In the genomic region with DNA sequence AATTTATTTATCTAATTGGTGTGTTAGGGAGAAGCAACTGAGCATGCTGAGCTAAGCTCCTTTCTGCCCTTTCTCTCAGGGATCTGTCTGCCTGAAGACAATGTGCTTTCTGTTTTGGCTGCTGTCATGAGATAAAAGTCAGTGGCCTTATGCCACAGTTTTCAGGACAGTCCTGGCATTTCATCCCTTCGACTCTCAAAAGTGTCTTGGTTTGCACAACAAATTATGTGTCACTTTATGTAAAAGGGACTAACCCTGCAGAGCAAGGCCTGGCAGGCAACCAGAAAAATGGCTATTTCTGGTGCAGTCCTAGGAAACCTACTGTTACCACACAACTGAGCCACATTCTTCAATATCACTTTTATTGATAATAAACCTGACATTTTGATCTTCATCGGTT, we compare ENCODE assay signal across 12 cellular contexts.
A peak's percentile ranks its signal among the peaks of the same experiment; 100 is the strongest.
DNase-seq lines count a peak whose midpoint lies in the region; ATAC-seq and TF ChIP-seq lines count a peak whose summit lies in the region.
"Had no signal": no experiment of that assay in that cellular context is flagged by ENCODE, and none has a peak within 500 bp of the region (broad histone marks: within the 10 kb centered on the region; RNA-seq: fewer than 3 reads in every experiment).

No MANE protein-coding gene starts in this region.

- no TSS peak for BruUV-seq in A673 (replicated peaks; lab: Mats Ljungman, UMichigan)

- ATAC-seq in HG03095 (IDR thresholded peaks at IDR 0.05; ENCODE audit: unreplicated experiment) (no peak), natural killer cell (no peak)

- in situ Hi-C loops in KBM-7 (cut with MboI; ENCODE audit: low pct_unique_long_range_greater_than_20kb, low sequenced_read_pairs): no loop called here
- in situ Hi-C loops in GM13977 (cut with MboI; ENCODE audit: low pct_unique_long_range_greater_than_20kb, low sequenced_read_pairs, unreplicated experiment): loop anchor here (10.0 kb wide), 1 partner anchor 397 kb away; the partner anchor contains the start of gene C4orf36

- TF ChIP-seq POLR2A in breast epithelium (IDR thresholded peaks at IDR 0.05): no peak
- no peak for TF ChIP-seq POLR2A in spleen (IDR thresholded peaks at IDR 0.05)

- no peak for DNase-seq in A673 (ENCODE audit: low spot score)
- DNase-seq in KBM-7: peak; percentile 7
- peak in 1 of 2 donors; percentile 20 for DNase-seq in breast epithelium (ENCODE audit: low spot score in 2 of 2)
- DNase-seq in medulla oblongata (ENCODE audit: extremely low spot score): peak; percentile 79
- no peak for DNase-seq in GM13977 (ENCODE audit: low spot score)
- DNase-seq in natural killer cell: no peak
- no peak for DNase-seq in spleen
- DNase-seq: activated CD4-positive, alpha-beta T cell treated with anti-CD3 and anti-CD28 coated beads, Interleukin-2, amount 50 U/mL, for 4 hours; activated gamma-delta T cell treated with Interleukin-2 at 50 U/mL for 16 hours; NCI-H2081 treated with DMSO at 0.1 percent for 48 hours had no signal

- CTCF ChIA-PET in A673 (lab: Charles Lee): no interaction called here

- H3K36me3 ChIP-seq in A673 (ENCODE audit: insufficient read depth, low read length, poor library complexity, severe bottlenecking) (no peaks in the 10 kb centered on the region), breast epithelium (no peaks in the 10 kb centered on the region), spleen (no peaks in the 10 kb centered on the region)

- H3K9me3 ChIP-seq in A673 (ENCODE audit: low read depth, low read length, poor library complexity, severe bottlenecking) (no peaks in the 10 kb centered on the region), breast epithelium (no peaks in the 10 kb centered on the region), spleen (no peaks in the 10 kb centered on the region)

- H3K4me1 ChIP-seq in A673 (ENCODE audit: insufficient read depth, low read length, poor library complexity, severe bottlenecking) (peaks cover 58% of the 10 kb centered on the region), breast epithelium (peaks cover 0 to 5% of the 10 kb centered on the region in 2 donors), spleen (peaks cover 0 to 11% (median 0%) of the 10 kb centered on the region in 6 donors)

- TF ChIP-seq CTCF in A673 (conservative IDR thresholded peaks at IDR 0.05; ENCODE audit: low read depth, low read length) (no peak), breast epithelium (IDR thresholded peaks at IDR 0.05) (no peak), GM13977 (IDR thresholded peaks at IDR 0.05; ENCODE audit: extremely low read depth, insufficient read depth, missing control alignments) (no peak), natural killer cell (IDR thresholded peaks at IDR 0.05) (no peak), spleen (IDR thresholded peaks at IDR 0.05 in 8 of 11, conservative IDR thresholded peaks at IDR 0.05 in 3 of 11) (no peak)

- WGBS in spleen, 5 donors: 55 to 75% (median 64%) methylated on average over 2 of the region's 2 CpGs

- H3K27me3 ChIP-seq in A673 (replicated peaks; ENCODE audit: insufficient read depth, low read depth, low read length, poor library complexity): no peaks in the 10 kb centered on the region
- no peaks in the 10 kb centered on the region for H3K27me3 ChIP-seq in breast epithelium
- no peaks in the 10 kb centered on the region for H3K27me3 ChIP-seq in spleen (replicated peaks in 1 of 7)

- intact Hi-C loops in A673 (cut with micrococcal nuclease; ENCODE audit: unreplicated experiment): loop anchor here (2.0 to 10.0 kb wide), 3 partner anchors 55 to 737 kb away; partner anchors contain the start of gene PTPN13
- intact Hi-C loops in breast epithelium (cut with DNase I; ENCODE audit: low total_unique reads): loop anchor here (2.0 kb wide), 1 partner anchor 397 kb away; no protein-coding TSS in a partner anchor
- intact Hi-C loops in natural killer cell (cut with micrococcal nuclease): loop anchor here (2.0 kb wide), 1 partner anchor 397 kb away; no protein-coding TSS in a partner anchor
- intact Hi-C loops in spleen (cut with DNase I; ENCODE audit: low total_unique reads): loop anchor here (2.0 kb wide), 1 partner anchor 399 kb away; no protein-coding TSS in a partner anchor

- no peaks in the 10 kb centered on the region for H3K9me3 Mint-ChIP-seq in natural killer cell
- H3K9me3 Mint-ChIP-seq: naive thymus-derived CD4-positive, alpha-beta T cell had no signal

- no peak overlapping the region for H3K27ac Mint-ChIP-seq in natural killer cell
- H3K27ac Mint-ChIP-seq: naive thymus-derived CD4-positive, alpha-beta T cell had no signal

- no peaks in the 10 kb centered on the region for H3K27me3 Mint-ChIP-seq in natural killer cell (ENCODE audit: low read depth in 2 of 2)

- H3K4me3 Mint-ChIP-seq in natural killer cell: no peak overlapping the region
- H3K4me3 Mint-ChIP-seq: naive thymus-derived CD4-positive, alpha-beta T cell had no signal

- peak overlapping the region; percentile 83 for H3K27ac ChIP-seq in A673 (ENCODE audit: low read depth, low read length, poor library complexity, severe bottlenecking)
- peak overlapping the region; percentile 23 to 41 for H3K27ac ChIP-seq in breast epithelium
- no peak overlapping the region for H3K27ac ChIP-seq in spleen

- no peaks in the 10 kb centered on the region for H3K4me1 Mint-ChIP-seq in natural killer cell

- H3K36me3 Mint-ChIP-seq in natural killer cell: no peaks in the 10 kb centered on the region
- H3K36me3 Mint-ChIP-seq: naive thymus-derived CD4-positive, alpha-beta T cell had no signal

- H3K4me3 ChIP-seq in A673 (ENCODE audit: low read depth, low read length, poor library complexity, severe bottlenecking): no peak overlapping the region
- H3K4me3 ChIP-seq in breast epithelium: no peak overlapping the region
- H3K4me3 ChIP-seq in spleen: no peak overlapping the region

- POLR2A ChIA-PET in A673 (lab: Charles Lee; ENCODE audit: low non-redundant PET): no interaction called here

Comparison
In these comparisons a context has a peak if more than half of its experiments do, and no peak if none do; other contexts are left out.
1. DNase-seq: peak in KBM-7 (single experiment) and medulla oblongata (single experiment); none in A673 (single experiment), GM13977 (single experiment), natural killer cell (single experiment) and spleen (single experiment).
2. H3K27ac ChIP-seq: peak in A673 (single experiment) and breast epithelium (2 of 2); none in spleen (0 of 8).